In the genomic region with DNA sequence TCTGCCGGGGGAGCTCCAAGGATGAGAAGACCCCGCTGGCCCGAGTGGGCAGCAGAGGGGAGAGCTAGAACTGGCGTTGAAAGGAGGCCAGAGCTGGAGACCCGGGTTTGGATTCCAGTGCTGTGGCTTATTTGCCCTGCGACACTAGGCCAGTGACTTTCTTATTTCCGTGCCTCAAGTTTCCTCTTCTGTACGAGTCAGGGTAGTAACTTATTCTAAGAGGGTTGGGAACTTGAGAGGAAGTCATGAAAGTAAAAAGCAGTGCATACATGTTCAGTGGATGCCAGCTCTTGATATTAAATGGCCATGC, we compare ENCODE assay signal across 1 cellular context.
TF ChIP-seq lines count a peak whose summit lies in the region.

No MANE protein-coding gene starts in this region.

TF ChIP-seq in GM23338, 12 proteins besides CTCF, POLR2A, EP300 and RAD21 (continued from another document):
- TF ChIP-seq, protein P1, sequence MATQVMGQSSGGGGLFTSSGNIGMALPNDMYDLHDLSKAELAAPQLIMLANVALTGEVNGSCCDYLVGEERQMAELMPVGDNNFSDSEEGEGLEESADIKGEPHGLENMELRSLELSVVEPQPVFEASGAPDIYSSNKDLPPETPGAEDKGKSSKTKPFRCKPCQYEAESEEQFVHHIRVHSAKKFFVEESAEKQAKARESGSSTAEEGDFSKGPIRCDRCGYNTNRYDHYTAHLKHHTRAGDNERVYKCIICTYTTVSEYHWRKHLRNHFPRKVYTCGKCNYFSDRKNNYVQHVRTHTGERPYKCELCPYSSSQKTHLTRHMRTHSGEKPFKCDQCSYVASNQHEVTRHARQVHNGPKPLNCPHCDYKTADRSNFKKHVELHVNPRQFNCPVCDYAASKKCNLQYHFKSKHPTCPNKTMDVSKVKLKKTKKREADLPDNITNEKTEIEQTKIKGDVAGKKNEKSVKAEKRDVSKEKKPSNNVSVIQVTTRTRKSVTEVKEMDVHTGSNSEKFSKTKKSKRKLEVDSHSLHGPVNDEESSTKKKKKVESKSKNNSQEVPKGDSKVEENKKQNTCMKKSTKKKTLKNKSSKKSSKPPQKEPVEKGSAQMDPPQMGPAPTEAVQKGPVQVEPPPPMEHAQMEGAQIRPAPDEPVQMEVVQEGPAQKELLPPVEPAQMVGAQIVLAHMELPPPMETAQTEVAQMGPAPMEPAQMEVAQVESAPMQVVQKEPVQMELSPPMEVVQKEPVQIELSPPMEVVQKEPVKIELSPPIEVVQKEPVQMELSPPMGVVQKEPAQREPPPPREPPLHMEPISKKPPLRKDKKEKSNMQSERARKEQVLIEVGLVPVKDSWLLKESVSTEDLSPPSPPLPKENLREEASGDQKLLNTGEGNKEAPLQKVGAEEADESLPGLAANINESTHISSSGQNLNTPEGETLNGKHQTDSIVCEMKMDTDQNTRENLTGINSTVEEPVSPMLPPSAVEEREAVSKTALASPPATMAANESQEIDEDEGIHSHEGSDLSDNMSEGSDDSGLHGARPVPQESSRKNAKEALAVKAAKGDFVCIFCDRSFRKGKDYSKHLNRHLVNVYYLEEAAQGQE (IDR thresholded peaks at IDR 0.05; ENCODE audit: unreplicated experiment): no peak
- TF ChIP-seq CREB1 (CRISPR knock-in tag; IDR thresholded peaks at IDR 0.05; ENCODE audit: low read depth): no peak
- no peak for TF ChIP-seq ZNF114 (CRISPR knock-in tag; IDR thresholded peaks at IDR 0.05)
- TF ChIP-seq STAT1 (IDR thresholded peaks at IDR 0.05; ENCODE audit: unreplicated experiment): no peak
- TF ChIP-seq POLR2AphosphoS5 (IDR thresholded peaks at IDR 0.05; ENCODE audit: low read depth): no peak
- TF ChIP-seq JUNB (IDR thresholded peaks at IDR 0.05; ENCODE audit: unreplicated experiment): no peak
